2 cellular contexts compared by ENCODE assay signal in genomic region chr14:104169765-104170113, GRCh38.
A peak's percentile ranks its signal among the peaks of the same experiment; 100 is the strongest.
TF ChIP-seq lines count a peak whose summit lies in the region.

No MANE protein-coding gene starts in this region.

TF ChIP-seq in neural cell, 6 proteins besides CTCF, POLR2A, EP300 and RAD21:
- TF ChIP-seq TAF1 (IDR thresholded peaks at IDR 0.05; ENCODE audit: low read depth) (no peak), POLR2AphosphoS5 (IDR thresholded peaks at IDR 0.05) (peak; percentile 2), REST (IDR thresholded peaks at IDR 0.05; ENCODE audit: borderline replicate concordance) (peak; percentile 4), EZH2 (IDR thresholded peaks at IDR 0.05; ENCODE audit: borderline replicate concordance, insufficient read depth, low read length, poor library complexity, severe bottlenecking) (no peak), SMC3 (conservative IDR thresholded peaks at IDR 0.05; ENCODE audit: poor library complexity) (peak; percentile 37), MXI1 (conservative IDR thresholded peaks at IDR 0.05; ENCODE audit: poor library complexity, severe bottlenecking) (no peak)

TF ChIP-seq in HEK293T, 16 proteins besides CTCF, POLR2A, EP300 and RAD21:
- no peak for TF ChIP-seq HDGF (IDR thresholded peaks at IDR 0.05; ENCODE audit: borderline replicate concordance)
- TF ChIP-seq ZNF384 (IDR thresholded peaks at IDR 0.05) = no peak
- TF ChIP-seq ARNT (IDR thresholded peaks at IDR 0.05) = no peak
- TF ChIP-seq SP1 (IDR thresholded peaks at IDR 0.05) = no peak
- TF ChIP-seq LEF1 (IDR thresholded peaks at IDR 0.05; ENCODE audit: borderline replicate concordance) = no peak
- no peak for TF ChIP-seq TARDBP (IDR thresholded peaks at IDR 0.05)
- no peak for TF ChIP-seq FOXM1 (IDR thresholded peaks at IDR 0.05; ENCODE audit: borderline replicate concordance)
- no peak for TF ChIP-seq CTBP1 (IDR thresholded peaks at IDR 0.05; ENCODE audit: borderline replicate concordance)
- no peak for TF ChIP-seq ELF4 (IDR thresholded peaks at IDR 0.05)
- no peak for TF ChIP-seq NFRKB (IDR thresholded peaks at IDR 0.05)
- TF ChIP-seq BHLHE40 (IDR thresholded peaks at IDR 0.05; ENCODE audit: borderline replicate concordance) = no peak
- no peak for TF ChIP-seq FOXA1 (IDR thresholded peaks at IDR 0.05)
- no peak for TF ChIP-seq FOXK2 (IDR thresholded peaks at IDR 0.05)
- no peak for TF ChIP-seq L3MBTL2 (conservative IDR thresholded peaks at IDR 0.05)
- TF ChIP-seq SUZ12 (IDR thresholded peaks at IDR 0.05) = no peak
- no peak for TF ChIP-seq PKNOX1 (IDR thresholded peaks at IDR 0.05)
TF ChIP-seq in HEK293T: peak in this region for 0.
